8 cellular contexts compared by ENCODE assay signal in genomic region chr1:21814241-21814918, GRCh38. TPM values are rescaled to one million over a fixed set of nuclear protein-coding genes. Genes with fewer than 3 reads are reported as not detected.
DNase-seq lines count a peak whose midpoint lies in the region; ATAC-seq lines count a peak whose summit lies in the region.

No MANE protein-coding gene starts in this region.

- peaks cover 35% of the 10 kb centered on the region for H3K27me3 Mint-ChIP-seq in CD4-positive, CD25-positive, alpha-beta regulatory T cell

- peak; percentile 43 to 46 for ATAC-seq in CD4-positive, CD25-positive, alpha-beta regulatory T cell (ENCODE audit: low read depth in 2 of 2)
- peak; percentile 60 to 83 for ATAC-seq in activated naive CD4-positive, alpha-beta T cell treated with anti-CD3 and anti-CD28 coated beads, Interleukin-2, amount 50 U/mL, for 72 hours

- no peak overlapping the region for H3K27ac Mint-ChIP-seq in CD4-positive, CD25-positive, alpha-beta regulatory T cell
- no peak overlapping the region for H3K27ac Mint-ChIP-seq in activated naive CD4-positive, alpha-beta T cell treated with anti-CD3 and anti-CD28 coated beads, Interleukin-2, amount 50 U/mL, for 72 hours

- peak overlapping the region; percentile 55 for H3K9ac ChIP-seq in HUES6 (ENCODE audit: low read length)

- H3K9me3 ChIP-seq in CD4-positive, CD25-positive, alpha-beta regulatory T cell (ENCODE audit: control insufficient read depth in 2 of 2, low read length in 2 of 2): no peaks in the 10 kb centered on the region
- no peaks in the 10 kb centered on the region for H3K9me3 ChIP-seq in HUES6 (ENCODE audit: control insufficient read depth, insufficient read depth, low read depth, low read length)

- no peak overlapping the region for H3K27ac ChIP-seq in CD4-positive, CD25-positive, alpha-beta regulatory T cell (ENCODE audit: insufficient read depth, low read length, poor library complexity, severe bottlenecking)
- H3K27ac ChIP-seq in HUES6 (ENCODE audit: low read depth, low read length): no peak overlapping the region

- H3K36me3 Mint-ChIP-seq in CD4-positive, CD25-positive, alpha-beta regulatory T cell: no peaks in the 10 kb centered on the region
- no peaks in the 10 kb centered on the region for H3K36me3 Mint-ChIP-seq in activated naive CD4-positive, alpha-beta T cell treated with anti-CD3 and anti-CD28 coated beads, Interleukin-2, amount 50 U/mL, for 72 hours

- peak in 2 of 3 donors; percentile 12 to 41 for DNase-seq in CD4-positive, CD25-positive, alpha-beta regulatory T cell
- peak in 1 of 2 donors; percentile 60 for DNase-seq in activated naive CD4-positive, alpha-beta T cell treated with anti-CD3 and anti-CD28 coated beads, Interleukin-2, amount 50 U/mL, for 72 hours (ENCODE audit: low spot score in 2 of 2)
- DNase-seq in stimulated activated CD4-positive, alpha-beta T cell treated with anti-CD3 and anti-CD28 coated beads, Interleukin-4, amount 100 ng/mL, for 1 hour: peak; percentile 36
- no peak for DNase-seq in AML-193 (lab: John Stamatoyannopoulos, UW)
- no peak for DNase-seq in activated effector memory CD4-positive, alpha-beta T cell treated with anti-CD3 and anti-CD28 coated beads, Interleukin-2, amount 50 U/mL, for 16 hours
- DNase-seq in cerebellar nuclear complex (lab: John Stamatoyannopoulos, UW): no peak

- H3K4me1 ChIP-seq in CD4-positive, CD25-positive, alpha-beta regulatory T cell (ENCODE audit: control insufficient read depth, insufficient read depth, low read length, poor library complexity, severe bottlenecking): no peaks in the 10 kb centered on the region
- H3K4me1 ChIP-seq in HUES6 (ENCODE audit: control insufficient read depth, insufficient read depth, low read length): peaks cover 9% of the 10 kb centered on the region; the same call in 1 of the 2 replicates

- H3K9me3 Mint-ChIP-seq in CD4-positive, CD25-positive, alpha-beta regulatory T cell: peaks cover 0 to 4% (median 0%) of the 10 kb centered on the region in 7 donors
- no peaks in the 10 kb centered on the region for H3K9me3 Mint-ChIP-seq in activated naive CD4-positive, alpha-beta T cell treated with anti-CD3 and anti-CD28 coated beads, Interleukin-2, amount 50 U/mL, for 72 hours

- no peak overlapping the region for H3K4me3 ChIP-seq in CD4-positive, CD25-positive, alpha-beta regulatory T cell (ENCODE audit: low read depth, low read length)
- H3K4me3 ChIP-seq in HUES6 (ENCODE audit: low read depth, low read length) (peak overlapping the region; percentile 68), iPS-11a (ENCODE audit: low read depth, low read length) (peak overlapping the region; percentile 53)

- H3K36me3 ChIP-seq in CD4-positive, CD25-positive, alpha-beta regulatory T cell (ENCODE audit: control insufficient read depth, insufficient read depth, low read length): no peaks in the 10 kb centered on the region
- H3K36me3 ChIP-seq in HUES6 (ENCODE audit: control insufficient read depth, insufficient read depth, low read length): no peaks in the 10 kb centered on the region

- H3K27me3 ChIP-seq in CD4-positive, CD25-positive, alpha-beta regulatory T cell (ENCODE audit: control insufficient read depth, insufficient read depth, low read length): peaks cover 8% of the 10 kb centered on the region
- H3K27me3 ChIP-seq in HUES6 (ENCODE audit: control insufficient read depth, insufficient read depth, low read length): peaks cover 5% of the 10 kb centered on the region; the same call in 1 of the 2 replicates

- peak overlapping the region in 2 of 4 donors; percentile 28 to 68 for H3K4me3 Mint-ChIP-seq in CD4-positive, CD25-positive, alpha-beta regulatory T cell

- H3K4me1 Mint-ChIP-seq in CD4-positive, CD25-positive, alpha-beta regulatory T cell: peaks cover 0 to 7% (median 1%) of the 10 kb centered on the region in 4 donors

RNA-seq across cellular contexts. Expression of gene LDLRAD2, which starts 2.3 kb away (rescaled TPM):
- 0.27 TPM for total RNA-seq in CD4-positive, CD25-positive, alpha-beta regulatory T cell
- polyA plus RNA-seq in CD4-positive, CD25-positive, alpha-beta regulatory T cell: not detected
- total RNA-seq in activated naive CD4-positive, alpha-beta T cell treated with anti-CD3 and anti-CD28 coated beads, Interleukin-2, amount 50 U/mL, for 72 hours: under 1 TPM in 1 of 2 donors, not detected in 1; 0.08 TPM

RNA-seq across cellular contexts. Expression of gene USP48, which starts 31.4 kb away (rescaled TPM):
- total RNA-seq in CD4-positive, CD25-positive, alpha-beta regulatory T cell: 126 TPM
- 10 to 100 TPM; 31.3 to 52.9 (median 36.6) TPM for polyA plus RNA-seq in CD4-positive, CD25-positive, alpha-beta regulatory T cell
- total RNA-seq in activated naive CD4-positive, alpha-beta T cell treated with anti-CD3 and anti-CD28 coated beads, Interleukin-2, amount 50 U/mL, for 72 hours: 100 to 1,000 TPM; 118 to 133 TPM

Comparison
In these comparisons a context has a peak if more than half of its experiments do, and no peak if none do; other contexts are left out.
1. DNase-seq: peak in CD4-positive, CD25-positive, alpha-beta regulatory T cell (2 of 3) and stimulated activated CD4-positive, alpha-beta T cell treated with anti-CD3 and anti-CD28 coated beads, Interleukin-4, amount 100 ng/mL, for 1 hour (single experiment); none in AML-193 (0 of 2), activated effector memory CD4-positive, alpha-beta T cell treated with anti-CD3 and anti-CD28 coated beads, Interleukin-2, amount 50 U/mL, for 16 hours (single experiment) and cerebellar nuclear complex (0 of 2).